In the genomic region with DNA sequence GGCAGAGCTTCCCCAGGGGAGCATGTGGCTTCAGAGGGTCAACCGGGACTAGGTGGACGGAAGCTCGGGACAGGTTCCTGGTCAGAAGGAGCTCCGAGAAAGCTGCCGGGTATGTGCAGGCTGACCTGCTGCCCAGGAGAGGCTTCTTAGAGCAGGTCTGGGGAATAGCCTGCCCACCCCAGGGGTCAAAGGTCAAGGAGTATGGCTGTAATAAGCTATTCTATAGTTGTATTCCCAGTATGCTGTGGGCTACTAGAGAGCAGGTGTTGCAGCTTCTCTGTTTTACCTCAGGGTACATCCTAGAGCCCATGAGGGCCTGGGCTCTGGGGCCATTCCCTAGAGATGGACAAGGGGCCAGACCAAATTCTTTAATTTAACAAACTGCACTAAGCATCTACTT, we compare ENCODE assay signal across 23 cellular contexts.
"Had no signal": no experiment of that assay in that cellular context is flagged by ENCODE, and none has a peak within 500 bp of the region (broad histone marks: within the 10 kb centered on the region; RNA-seq: fewer than 3 reads in every experiment).

No MANE protein-coding gene starts in this region.

- H3K4me1 Mint-ChIP-seq: immature natural killer cell; natural killer cell; stimulated activated naive CD8-positive, alpha-beta T cell treated with anti-CD3 and anti-CD28 coated beads, Interleukin-15, amount 100 ng/mL, for 72 hours had no signal

- H3K27me3 Mint-ChIP-seq: naive B cell; progenitor cell of endocrine pancreas; stimulated activated memory B cell treated with anti-CD40 and anti-IgM and Interleukin-4, amounts not matched to agents 10 μg/mL and 1 μg/mL and 100 μg/mL, for 72 hours; stimulated activated naive CD8-positive, alpha-beta T cell treated with anti-CD3 and anti-CD28 coated beads, Interleukin-15, amount 100 ng/mL, for 72 hours; type B pancreatic cell had no signal

- ATAC-seq: left colon; lower lobe of right lung; natural killer cell; right lobe of liver; stimulated activated memory B cell treated with anti-CD40 and anti-IgM and Interleukin-4, amounts not matched to agents 10 μg/mL and 1 μg/mL and 100 μg/mL, for 72 hours; stimulated activated naive CD8-positive, alpha-beta T cell treated with anti-CD3 and anti-CD28 coated beads, Interleukin-15, amount 100 ng/mL, for 72 hours had no signal

- H3K27ac Mint-ChIP-seq: immature natural killer cell; mesothelial cell of epicardium; natural killer cell; nephron progenitor cell; progenitor cell of endocrine pancreas; stimulated activated memory B cell treated with anti-CD40 and anti-IgM and Interleukin-4, amounts not matched to agents 10 μg/mL and 1 μg/mL and 100 μg/mL, for 72 hours; stimulated activated naive CD8-positive, alpha-beta T cell treated with anti-CD3 and anti-CD28 coated beads, Interleukin-15, amount 100 ng/mL, for 72 hours; type B pancreatic cell had no signal

- H3K36me3 Mint-ChIP-seq: natural killer cell had no signal

- H3K9me3 Mint-ChIP-seq: immature natural killer cell; mesothelial cell of epicardium; naive B cell; natural killer cell; nephron progenitor cell; neural progenitor cell; stimulated activated memory B cell treated with anti-CD40 and anti-IgM and Interleukin-4, amounts not matched to agents 10 μg/mL and 1 μg/mL and 100 μg/mL, for 72 hours; stimulated activated naive CD8-positive, alpha-beta T cell treated with anti-CD3 and anti-CD28 coated beads, Interleukin-15, amount 100 ng/mL, for 72 hours; type B pancreatic cell had no signal

- DNase-seq: hypothalamus; immature natural killer cell; kidney; left colon; lower lobe of right lung; mammary epithelial cell; naive B cell; natural killer cell; nephron progenitor cell; occipital lobe; right lobe of liver; stimulated activated CD4-positive, alpha-beta T cell treated with anti-CD3 and anti-CD28 coated beads, Interleukin-1b, Interleukin-23, amount 100 ng/mL, for 48 hours; stimulated activated CD4-positive, alpha-beta T cell treated with anti-CD3 and anti-CD28 coated beads, Interleukin-2, amount 100 ng/mL, for 48 hours; stimulated activated CD4-positive, alpha-beta T cell treated with anti-CD3 and anti-CD28 coated beads, Interleukin-4, amount 100 ng/mL, for 4 hours; stimulated activated CD8-positive, alpha-beta memory T cell treated with anti-CD3 and anti-CD28 coated beads, Interleukin-4, amount 100 ng/mL, for 48 hours; stimulated activated naive CD4-positive, alpha-beta T cell treated with Interleukin-2 at 50 U/mL for 16 hours; stimulated activated naive CD8-positive, alpha-beta T cell treated with anti-CD3 and anti-CD28 coated beads, Interleukin-15, amount 100 ng/mL, for 72 hours; substantia nigra had no signal

- H3K4me3 Mint-ChIP-seq: immature natural killer cell; mesothelial cell of epicardium; naive B cell; natural killer cell; nephron progenitor cell; neural progenitor cell; stimulated activated memory B cell treated with anti-CD40 and anti-IgM and Interleukin-4, amounts not matched to agents 10 μg/mL and 1 μg/mL and 100 μg/mL, for 72 hours; stimulated activated naive CD8-positive, alpha-beta T cell treated with anti-CD3 and anti-CD28 coated beads, Interleukin-15, amount 100 ng/mL, for 72 hours; type B pancreatic cell had no signal
